ENCODE assay signal across 8 cellular contexts in genomic region chr10:103395754-103396066, GRCh38. TPM values are rescaled to one million over a fixed set of nuclear protein-coding genes. Genes with fewer than 3 reads are reported as not detected.
DNase-seq lines count a peak whose midpoint lies in the region; ATAC-seq and TF ChIP-seq lines count a peak whose summit lies in the region.

No MANE protein-coding gene starts in this region.

- H3K9me3 ChIP-seq in hepatocyte (ENCODE audit: low read depth) (no peaks in the 10 kb centered on the region), skeletal muscle tissue (ENCODE audit: control insufficient read depth in 3 of 3, low read length in 3 of 3) (no peaks in the 10 kb centered on the region)

- peak overlapping the region; percentile 91 to 99 (median 98) for H3K9ac ChIP-seq in skeletal muscle tissue (ENCODE audit: low read depth in 1 of 3, low read length in 3 of 3)

- CTCF ChIA-PET in AG04449 (lab: Yijun Ruan, JAX): interaction anchor here (0.8 to 2.3 kb wide), 11 partner anchors 9 to 89 kb away, joined by 3 to 6 read pairs (median 3); no protein-coding TSS in a partner anchor
- CTCF ChIA-PET in activated CD8-positive, alpha-beta T cell treated with anti-CD3 and anti-CD28 coated beads, Interleukin-2, amount 10 ng/mL, durations not matched to agents 7 days and 5 days (lab: Charles Lee): interaction anchor here (1.0 to 2.3 kb wide), 6 partner anchors 10 to 90 kb away, joined by 3 to 9 read pairs (median 4); partner anchors contain the start of gene TAF5

- H2AFZ ChIP-seq in GM23338 (peak overlapping the region; percentile 8; the same call in 1 of the 2 replicates), hepatocyte (peak overlapping the region; percentile 50)

- no peaks in the 10 kb centered on the region for H3F3A ChIP-seq in GM23338 (replicated peaks; ENCODE audit: low read depth)

- DNase-seq in AG04449 (ENCODE audit: low read depth, low spot score) (no peak), GM23338 (ENCODE audit: low spot score) (peak; percentile 31), hepatocyte (ENCODE audit: low spot score) (peak; percentile 32)
- no peak for DNase-seq in activated CD8-positive, alpha-beta T cell treated with anti-CD3 and anti-CD28 coated beads, Interleukin-2, amount 10 ng/mL, durations not matched to agents 7 days and 5 days

- H3K27ac ChIP-seq in GM23338 (ENCODE audit: low read depth): 0 out of 2 replicates have a peak overlapping the region, but pooled peaks have one; percentile 14
- peak overlapping the region; percentile 88 for H3K27ac ChIP-seq in hepatocyte
- peak overlapping the region; percentile 89 for H3K27ac ChIP-seq in skeletal muscle tissue (ENCODE audit: low read depth, low read length)

- H3K4me1 ChIP-seq in GM23338 (ENCODE audit: insufficient read depth) (peaks cover 9% of the 10 kb centered on the region), hepatocyte (ENCODE audit: insufficient read depth) (peaks cover 14% of the 10 kb centered on the region), skeletal muscle tissue (ENCODE audit: control insufficient read depth in 3 of 3, insufficient read depth in 3 of 3, low read length in 3 of 3) (peaks cover 17 to 37% (median 34%) of the 10 kb centered on the region in 3 donors)

- peaks cover 20% of the 10 kb centered on the region for H3K4me1 Mint-ChIP-seq in GM23338
- H3K4me1 Mint-ChIP-seq in activated CD8-positive, alpha-beta T cell treated with anti-CD3 and anti-CD28 coated beads, Interleukin-2, amount 10 ng/mL, durations not matched to agents 7 days and 5 days (ENCODE audit: low read depth): peaks cover 48% of the 10 kb centered on the region

- H3K79me2 ChIP-seq in GM23338 (replicated peaks; ENCODE audit: insufficient read depth): peaks cover 53% of the 10 kb centered on the region
- peaks cover 70% of the 10 kb centered on the region for H3K79me2 ChIP-seq in hepatocyte

- POLR2A ChIA-PET in AG04449 (lab: Yijun Ruan, JAX): interaction anchor here (0.6 to 1.4 kb wide), 4 partner anchors 12 to 27 kb away, joined by 3 to 8 read pairs (median 4); partner anchors contain the start of gene TAF5
- POLR2A ChIA-PET in activated CD8-positive, alpha-beta T cell treated with anti-CD3 and anti-CD28 coated beads, Interleukin-2, amount 10 ng/mL, durations not matched to agents 7 days and 5 days (lab: Charles Lee): interaction anchor here (1.4 to 2.3 kb wide), 3 partner anchors 28 to 203 kb away, joined by 3 to 15 read pairs (median 8); partner anchors contain the start of genes NT5C2 and TAF5

- H3K4me2 ChIP-seq in GM23338 (peak overlapping the region; percentile 97), hepatocyte (peak overlapping the region; percentile 88)

- peaks cover 67% of the 10 kb centered on the region for H3K36me3 Mint-ChIP-seq in GM23338 (ENCODE audit: low read depth)
- peaks cover 55% of the 10 kb centered on the region for H3K36me3 Mint-ChIP-seq in activated CD8-positive, alpha-beta T cell treated with anti-CD3 and anti-CD28 coated beads, Interleukin-2, amount 10 ng/mL, durations not matched to agents 7 days and 5 days (ENCODE audit: low read depth)

- H3K36me3 ChIP-seq in GM23338 (ENCODE audit: insufficient read depth) (peaks cover 20% of the 10 kb centered on the region), hepatocyte (replicated peaks; ENCODE audit: insufficient read depth, low read depth) (no peaks in the 10 kb centered on the region), skeletal muscle tissue (ENCODE audit: control insufficient read depth in 3 of 3, insufficient read depth in 3 of 3, low read length in 3 of 3) (peaks cover 22 to 37% (median 24%) of the 10 kb centered on the region in 3 donors)

- no peaks in the 10 kb centered on the region; the same call in 1 of the 3 replicates for H3K9me3 Mint-ChIP-seq in GM23338
- no peaks in the 10 kb centered on the region for H3K9me3 Mint-ChIP-seq in activated CD8-positive, alpha-beta T cell treated with anti-CD3 and anti-CD28 coated beads, Interleukin-2, amount 10 ng/mL, durations not matched to agents 7 days and 5 days (ENCODE audit: insufficient read depth)

- H4K20me1 ChIP-seq in GM23338 (replicated peaks; ENCODE audit: insufficient read depth) (0 out of 2 replicates have a peak, but pooled peaks cover 7% of the 10 kb centered on the region), hepatocyte (ENCODE audit: insufficient read depth, poor library complexity, severe bottlenecking) (peaks cover 9% of the 10 kb centered on the region)

- H3K9me2 ChIP-seq in GM23338 (ENCODE audit: insufficient read depth): no peaks in the 10 kb centered on the region
- no peaks in the 10 kb centered on the region for H3K9me2 ChIP-seq in hepatocyte (replicated peaks; ENCODE audit: insufficient read depth)

- peak overlapping the region; percentile 98 for H3K4me3 Mint-ChIP-seq in GM23338
- H3K4me3 Mint-ChIP-seq in activated CD8-positive, alpha-beta T cell treated with anti-CD3 and anti-CD28 coated beads, Interleukin-2, amount 10 ng/mL, durations not matched to agents 7 days and 5 days: peak overlapping the region; percentile 93

- no peaks in the 10 kb centered on the region for H3K27me3 ChIP-seq in GM23338 (ENCODE audit: insufficient read depth)
- H3K27me3 ChIP-seq in hepatocyte: no peaks in the 10 kb centered on the region
- H3K27me3 ChIP-seq in skeletal muscle tissue (ENCODE audit: control insufficient read depth in 3 of 3, insufficient read depth in 3 of 3, low read length in 3 of 3): no peaks in the 10 kb centered on the region

- 3% methylated on average over 11 of the region's 11 CpGs for WGBS in hepatocyte (ENCODE audit: low lambda C conversion rate, missing lambda C conversion rate)

- H3K27me3 Mint-ChIP-seq in GM23338 (ENCODE audit: insufficient read depth, low read depth, poor library complexity): peaks cover 4% of the 10 kb centered on the region
- H3K27me3 Mint-ChIP-seq in activated CD8-positive, alpha-beta T cell treated with anti-CD3 and anti-CD28 coated beads, Interleukin-2, amount 10 ng/mL, durations not matched to agents 7 days and 5 days (ENCODE audit: low read depth): no peaks in the 10 kb centered on the region

- TF ChIP-seq CTCF in AG04449 (IDR thresholded peaks at IDR 0.05; ENCODE audit: insufficient read depth, low read length, missing control alignments): no peak
- no peak for TF ChIP-seq CTCF in GM23338 (conservative IDR thresholded peaks at IDR 0.05; ENCODE audit: low read depth in 2 of 2)
- TF ChIP-seq CTCF in hepatocyte (IDR thresholded peaks at IDR 0.05; ENCODE audit: poor library complexity): no peak

- peak overlapping the region; percentile 95 for H3K4me3 ChIP-seq in AG04449 (ENCODE audit: low read depth, low read length)
- peak overlapping the region; percentile 80 for H3K4me3 ChIP-seq in GM23338
- H3K4me3 ChIP-seq in hepatocyte: peak overlapping the region; percentile 51
- peak overlapping the region; percentile 92 to 97 (median 95) for H3K4me3 ChIP-seq in skeletal muscle tissue (ENCODE audit: low read length in 3 of 3)

- peak overlapping the region; percentile 97 for H3K27ac Mint-ChIP-seq in GM23338
- H3K27ac Mint-ChIP-seq in activated CD8-positive, alpha-beta T cell treated with anti-CD3 and anti-CD28 coated beads, Interleukin-2, amount 10 ng/mL, durations not matched to agents 7 days and 5 days: peak overlapping the region; percentile 94

- ATAC-seq in GM23338: peak; percentile 13
- no peak for ATAC-seq in activated CD8-positive, alpha-beta T cell treated with anti-CD3 and anti-CD28 coated beads, Interleukin-2, amount 10 ng/mL, durations not matched to agents 7 days and 5 days
- no peak for ATAC-seq in GM19324 (IDR thresholded peaks at IDR 0.05; ENCODE audit: low FRiP score, unreplicated experiment)
- ATAC-seq in GM18870 (IDR thresholded peaks at IDR 0.05; ENCODE audit: unreplicated experiment): no peak
- no peak for ATAC-seq in HG02678 (IDR thresholded peaks at IDR 0.05; ENCODE audit: unreplicated experiment)

TF ChIP-seq in GM23338, 12 proteins besides CTCF, POLR2A, EP300 and RAD21 (continues in another document):
- no peak for TF ChIP-seq STAT1 (IDR thresholded peaks at IDR 0.05; ENCODE audit: unreplicated experiment)
- TF ChIP-seq POLR2AphosphoS5 (IDR thresholded peaks at IDR 0.05; ENCODE audit: low read depth): no peak
- TF ChIP-seq NANOG (IDR thresholded peaks at IDR 0.05; ENCODE audit: borderline replicate concordance): no peak

RNA-seq across cellular contexts. Expression of gene ATP5MK, which starts 0.6 kb away (rescaled TPM):
- total RNA-seq in GM23338 (2014; rRNA removed; shearing (Covaris generic)): 227 and 351 TPM in 2 replicates
- polyA plus RNA-seq in GM23338 (2016; fragmentation: Nextera tagmentation; extraction: Ambion mirVana) (1,139 and 1,414 TPM in 2 replicates), hepatocyte (617 and 647 TPM in 2 replicates)
- 100 to 1,000 TPM; 360 to 363 TPM for total RNA-seq in activated CD8-positive, alpha-beta T cell treated with anti-CD3 and anti-CD28 coated beads, Interleukin-2, amount 10 ng/mL, durations not matched to agents 7 days and 5 days
- total RNA-seq in hepatocyte (408 and 516 TPM in 2 replicates), skeletal muscle tissue (292 TPM)

RNA-seq across cellular contexts. Expression of gene PDCD11, which starts 0.7 kb away (rescaled TPM):
- total RNA-seq in GM23338 (2014; rRNA removed; shearing (Covaris generic)): 67.0 and 82.1 TPM in 2 replicates
- 87.8 and 99.9 TPM in 2 replicates for polyA plus RNA-seq in GM23338 (2016; fragmentation: Nextera tagmentation; extraction: Ambion mirVana)
- total RNA-seq in activated CD8-positive, alpha-beta T cell treated with anti-CD3 and anti-CD28 coated beads, Interleukin-2, amount 10 ng/mL, durations not matched to agents 7 days and 5 days: 10 to 100 TPM; 57.1 to 57.4 TPM
- total RNA-seq in hepatocyte: 15.5 and 17.3 TPM in 2 replicates
- 9.9 and 14.8 TPM in 2 replicates for polyA plus RNA-seq in hepatocyte
- total RNA-seq in skeletal muscle tissue: 24.5 TPM

RNA-seq across cellular contexts. Expression of gene TAF5, which starts 27.9 kb away (rescaled TPM):
- total RNA-seq in GM23338 (2014; rRNA removed; shearing (Covaris generic)): 22.8 and 25.9 TPM in 2 replicates
- 8.6 and 10.4 TPM in 2 replicates for polyA plus RNA-seq in GM23338 (2016; fragmentation: Nextera tagmentation; extraction: Ambion mirVana)
- 10 to 100 TPM; 14.5 to 14.8 TPM for total RNA-seq in activated CD8-positive, alpha-beta T cell treated with anti-CD3 and anti-CD28 coated beads, Interleukin-2, amount 10 ng/mL, durations not matched to agents 7 days and 5 days
- 6.6 and 6.9 TPM in 2 replicates for total RNA-seq in hepatocyte
- polyA plus RNA-seq in hepatocyte: 5.3 and 5.4 TPM in 2 replicates
- total RNA-seq in skeletal muscle tissue: 3.7 TPM

RNA-seq across cellular contexts. Expression of gene PCGF6, which starts 44.8 kb away (rescaled TPM):
- 14.0 and 16.6 TPM in 2 replicates for total RNA-seq in GM23338 (2014; rRNA removed; shearing (Covaris generic))
- polyA plus RNA-seq in GM23338 (2016; fragmentation: Nextera tagmentation; extraction: Ambion mirVana) (22.3 and 26.1 TPM in 2 replicates), hepatocyte (5.7 and 7.7 TPM in 2 replicates)
- 10 to 100 TPM; 14.9 to 17.2 TPM for total RNA-seq in activated CD8-positive, alpha-beta T cell treated with anti-CD3 and anti-CD28 coated beads, Interleukin-2, amount 10 ng/mL, durations not matched to agents 7 days and 5 days
- total RNA-seq in hepatocyte (9.0 and 12.6 TPM in 2 replicates), skeletal muscle tissue (9.4 TPM)

RNA-seq across cellular contexts. Expression of gene CALHM2, which starts 56.5 kb away (rescaled TPM):
- 2.1 and 2.7 TPM in 2 replicates for total RNA-seq in GM23338 (2014; rRNA removed; shearing (Covaris generic))
- polyA plus RNA-seq in GM23338 (2016; fragmentation: Nextera tagmentation; extraction: Ambion mirVana) (2.1 and 2.2 TPM in 2 replicates), hepatocyte (5.5 and 7.9 TPM in 2 replicates)
- total RNA-seq in activated CD8-positive, alpha-beta T cell treated with anti-CD3 and anti-CD28 coated beads, Interleukin-2, amount 10 ng/mL, durations not matched to agents 7 days and 5 days: 100 to 1,000 TPM; 131 to 135 TPM
- total RNA-seq in hepatocyte (2.1 and 3.2 TPM in 2 replicates), skeletal muscle tissue (4.7 TPM)

Comparison
In these comparisons a context has a peak if more than half of its experiments do, and no peak if none do; other contexts are left out.
1. DNase-seq: peak in GM23338 (single experiment) and hepatocyte (single experiment); none in AG04449 (single experiment) and activated CD8-positive, alpha-beta T cell treated with anti-CD3 and anti-CD28 coated beads, Interleukin-2, amount 10 ng/mL, durations not matched to agents 7 days and 5 days (single experiment).
2. H3K27ac ChIP-seq: peak in every context shown above with its lines; median percentile 89 in skeletal muscle tissue; 88 in hepatocyte; 14 in GM23338.
3. Peak in every context shown above with its lines, with median percentiles within 50 percentile points of each other: H3K4me3 ChIP-seq.